Comparison of ENCODE assay signal across 18 cellular contexts in genomic region chr12:100295764-100296555, GRCh38. TPM values are rescaled to one million over a fixed set of nuclear protein-coding genes. Genes with fewer than 3 reads are reported as not detected.
DNase-seq lines count a peak whose midpoint lies in the region; TF ChIP-seq lines count a peak whose summit lies in the region.
"Had no signal": no experiment of that assay in that cellular context is flagged by ENCODE, and none has a peak within 500 bp of the region (broad histone marks: within the 10 kb centered on the region; RNA-seq: fewer than 3 reads in every experiment).

No MANE protein-coding gene starts in this region.

- H3K4me3 ChIP-seq in AG10803 (ENCODE audit: low read length) (no peak overlapping the region), HFF-Myc (replicated peaks; ENCODE audit: low read depth, low read length) (no peak overlapping the region), neuronal stem cell (ENCODE audit: low read length in 2 of 2) (no peak overlapping the region), hepatocyte (no peak overlapping the region)
- no peak overlapping the region for H3K4me3 ChIP-seq in CD8-positive, alpha-beta memory T cell (ENCODE audit: low read length)
- H3K4me3 ChIP-seq: BLaER1 treated with 17β-estradiol and CSF1 and Interleukin-3, amounts not matched to agents 10 nM and 100 nM; cardiac muscle cell; MG63; prostate gland had no signal

- no peak overlapping the region for H2BK5ac ChIP-seq in neuronal stem cell (ENCODE audit: low read length)

- H3K4me2 ChIP-seq in neuronal stem cell (ENCODE audit: insufficient read depth, low read length, poor library complexity, severe bottlenecking) (no peak overlapping the region), hepatocyte (no peak overlapping the region)
- H3K4me2 ChIP-seq: BLaER1 treated with 17β-estradiol and CSF1 and Interleukin-3, amounts not matched to agents 10 nM and 100 nM had no signal

- H4K91ac ChIP-seq in neuronal stem cell (ENCODE audit: low read depth, low read length, poor library complexity), result no peak overlapping the region

- H3K27ac Mint-ChIP-seq in brain (peak overlapping the region in 4 of 5 experiments; percentile 2 to 51 (median 18)), immature natural killer cell (peak overlapping the region in 4 of 6 donors; percentile 1 to 63 (median 20))
- peak overlapping the region in 3 of 8 donors; percentile 2 to 69 (median 10) for H3K27ac Mint-ChIP-seq in CD8-positive, alpha-beta memory T cell

- no peak overlapping the region for H3K14ac ChIP-seq in neuronal stem cell (ENCODE audit: low read length)

- H3K4me1 Mint-ChIP-seq in brain (no peaks in the 10 kb centered on the region), immature natural killer cell (no peaks in the 10 kb centered on the region)
- peaks cover 0 to 6% (median under 1%) of the 10 kb centered on the region in 3 donors for H3K4me1 Mint-ChIP-seq in CD8-positive, alpha-beta memory T cell

- POLR2A ChIA-PET in CD8-positive, alpha-beta memory T cell (lab: Charles Lee), result no interaction called here

- WGBS in neuronal stem cell (ENCODE audit: extremely low coverage in 2 of 2, insufficient read length in 2 of 2, insufficient replicate concordance in 1 of 2), 2 donors, result no CpG with 5 or more reads among the region's 4 CpGs
- WGBS in hepatocyte (ENCODE audit: low lambda C conversion rate, missing lambda C conversion rate), result 85% methylated on average over 3 of the region's 4 CpGs

- H3K9me3 ChIP-seq in neuronal stem cell (replicated peaks in 1 of 2; ENCODE audit: control insufficient read depth in 2 of 2, insufficient read depth in 1 of 2, low read depth in 1 of 2, low read length in 2 of 2) (peaks cover 2 to 15% of the 10 kb centered on the region in 2 donors), hepatocyte (ENCODE audit: low read depth) (no peaks in the 10 kb centered on the region)
- H3K9me3 ChIP-seq in CD8-positive, alpha-beta memory T cell (ENCODE audit: low read length), result no peaks in the 10 kb centered on the region
- H3K9me3 ChIP-seq: MG63, prostate gland had no signal

- TF ChIP-seq CTCF in AG10803 (conservative IDR thresholded peaks at IDR 0.05; ENCODE audit: low read length) (no peak), HFF-Myc (IDR thresholded peaks at IDR 0.05; ENCODE audit: low read depth, low read length, missing control alignments) (no peak), brain (conservative IDR thresholded peaks at IDR 0.05) (no peak), hepatocyte (IDR thresholded peaks at IDR 0.05; ENCODE audit: poor library complexity) (no peak)

- H3K27ac ChIP-seq in neuronal stem cell (replicated peaks; ENCODE audit: low read length) (no peak overlapping the region), hepatocyte (no peak overlapping the region)
- no peak overlapping the region for H3K27ac ChIP-seq in CD8-positive, alpha-beta memory T cell (ENCODE audit: low read depth, low read length)
- H3K27ac ChIP-seq: BLaER1 treated with 17β-estradiol and CSF1 and Interleukin-3, amounts not matched to agents 10 nM and 100 nM; cardiac muscle cell; prostate gland had no signal

- peaks cover 5% of the 10 kb centered on the region for H3K79me2 ChIP-seq in hepatocyte

- no peaks in the 10 kb centered on the region for H3K9me2 ChIP-seq in hepatocyte (replicated peaks; ENCODE audit: insufficient read depth)

- no peak overlapping the region for H2AK5ac ChIP-seq in neuronal stem cell (ENCODE audit: low read depth, low read length)

- peaks cover 6 to 72% of the 10 kb centered on the region in 2 donors for H3K36me3 ChIP-seq in neuronal stem cell (replicated peaks in 1 of 2; ENCODE audit: control insufficient read depth in 2 of 2, insufficient read depth in 2 of 2, low read length in 2 of 2)
- no peaks in the 10 kb centered on the region for H3K36me3 ChIP-seq in hepatocyte (replicated peaks; ENCODE audit: insufficient read depth, low read depth)
- peaks cover 23% of the 10 kb centered on the region for H3K36me3 ChIP-seq in CD8-positive, alpha-beta memory T cell (ENCODE audit: insufficient read depth, low read length)

- no peak overlapping the region for H2BK12ac ChIP-seq in neuronal stem cell (ENCODE audit: low read length)

- no peaks in the 10 kb centered on the region for H3K79me1 ChIP-seq in neuronal stem cell (ENCODE audit: low read depth, low read length)

- no peak overlapping the region for H2BK120ac ChIP-seq in neuronal stem cell (ENCODE audit: low read depth, low read length)

- H3K36me3 Mint-ChIP-seq in brain (peaks cover 79% of the 10 kb centered on the region), immature natural killer cell (peaks cover 21 to 33% (median 28%) of the 10 kb centered on the region in 3 donors)
- H3K36me3 Mint-ChIP-seq in CD8-positive, alpha-beta memory T cell, result peaks cover 29 to 60% (median 36%) of the 10 kb centered on the region in 3 donors

- no peak overlapping the region for H3K4ac ChIP-seq in neuronal stem cell (ENCODE audit: low read length)

- H3K27me3 Mint-ChIP-seq in brain (peaks cover 3% of the 10 kb centered on the region), immature natural killer cell (ENCODE audit: low read depth in 3 of 3) (peaks cover 0 to 1% (median 0%) of the 10 kb centered on the region in 3 donors)
- H3K27me3 Mint-ChIP-seq in CD8-positive, alpha-beta memory T cell, result no peaks in the 10 kb centered on the region

- H3K27me3 ChIP-seq in neuronal stem cell (ENCODE audit: control insufficient read depth in 3 of 3, insufficient read depth in 3 of 3, low read depth in 1 of 3, low read length in 3 of 3), result no peaks in the 10 kb centered on the region
- H3K27me3 ChIP-seq in hepatocyte, result no peaks in the 10 kb centered on the region
- H3K27me3 ChIP-seq in CD8-positive, alpha-beta memory T cell (ENCODE audit: insufficient read depth, low read length, poor library complexity, severe bottlenecking), result no peaks in the 10 kb centered on the region
- H3K27me3 ChIP-seq: BLaER1 treated with 17β-estradiol and CSF1 and Interleukin-3, amounts not matched to agents 10 nM and 100 nM; cardiac muscle cell; MG63 had no signal

- no peak overlapping the region for H2BK15ac ChIP-seq in neuronal stem cell (ENCODE audit: low read length)

- H3K9ac ChIP-seq in neuronal stem cell (ENCODE audit: low read depth, low read length, poor library complexity), result no peak overlapping the region
- H3K9ac ChIP-seq: BLaER1 treated with 17β-estradiol and CSF1 and Interleukin-3, amounts not matched to agents 10 nM and 100 nM had no signal

- DNase-seq in AG10803 (ENCODE audit: low read depth), result peak; percentile 20
- peak; percentile 1 for DNase-seq in HFF-Myc (ENCODE audit: extremely low read depth, low read depth)
- DNase-seq in immature natural killer cell, result no peak
- DNase-seq in NCI-H146 treated with DMSO at 0.1 percent for 48 hours (lab: John Stamatoyannopoulos, UW; ENCODE audit: unreplicated experiment), result no peak
- DNase-seq in neuronal stem cell (ENCODE audit: low spot score), result no peak
- DNase-seq in hepatocyte (ENCODE audit: low spot score), result no peak
- DNase-seq in CD8-positive, alpha-beta memory T cell, result no peak
- DNase-seq: activated gamma-delta T cell; DND-41; head of caudate nucleus; MG63; NCI-H2081; NK-92 treated with Interleukin-12 subunit alpha and Interleukin-12 subunit beta, amount 100 ng/mL, for 24 hours; stimulated activated CD4-positive, alpha-beta T cell treated with anti-CD3 and anti-CD28 coated beads, Interleukin-15, amount 100 ng/mL, for 24 hours had no signal

- CTCF ChIA-PET in CD8-positive, alpha-beta memory T cell (lab: Charles Lee), result no interaction called here

- no peaks in the 10 kb centered on the region for H4K20me1 ChIP-seq in hepatocyte (ENCODE audit: insufficient read depth, poor library complexity, severe bottlenecking)

- H3K4me1 ChIP-seq in neuronal stem cell (ENCODE audit: control insufficient read depth in 2 of 2, insufficient read depth in 1 of 2, low read depth in 1 of 2, low read length in 2 of 2) (no peaks in the 10 kb centered on the region), hepatocyte (ENCODE audit: insufficient read depth) (no peaks in the 10 kb centered on the region)
- H3K4me1 ChIP-seq in CD8-positive, alpha-beta memory T cell (ENCODE audit: insufficient read depth, low read length), result no peaks in the 10 kb centered on the region
- H3K4me1 ChIP-seq: BLaER1 treated with 17β-estradiol and CSF1 and Interleukin-3, amounts not matched to agents 10 nM and 100 nM; prostate gland had no signal

- no peak overlapping the region for H3K23ac ChIP-seq in neuronal stem cell (ENCODE audit: low read depth, low read length, poor library complexity)

- H2AFZ ChIP-seq in neuronal stem cell (ENCODE audit: low read length) (no peak overlapping the region), hepatocyte (no peak overlapping the region)

- peaks cover 15 to 31% (median 23%) of the 10 kb centered on the region in 5 experiments for H3K9me3 Mint-ChIP-seq in brain
- no peaks in the 10 kb centered on the region for H3K9me3 Mint-ChIP-seq in immature natural killer cell
- H3K9me3 Mint-ChIP-seq in CD8-positive, alpha-beta memory T cell, result peaks cover 0 to 14% (median 3%) of the 10 kb centered on the region in 5 donors

- no peak overlapping the region for H3K4me3 Mint-ChIP-seq in brain
- H3K4me3 Mint-ChIP-seq in immature natural killer cell, result no peak overlapping the region
- no peak overlapping the region for H3K4me3 Mint-ChIP-seq in CD8-positive, alpha-beta memory T cell

- no peak overlapping the region for H4K8ac ChIP-seq in neuronal stem cell (ENCODE audit: low read depth, low read length)

- H3K18ac ChIP-seq in neuronal stem cell (ENCODE audit: low read length), result no peak overlapping the region

RNA-seq across cellular contexts. Expression of gene SCYL2, which starts 29.0 kb away (rescaled TPM):
- polyA plus RNA-seq in brain (ENCODE audit: insufficient read depth, low read depth, low replicate concordance) (11.1 TPM), immature natural killer cell (10 to 100 TPM; 25.3 to 34.3 (median 29.9) TPM), hepatocyte (17.2 and 18.0 TPM in 2 replicates)
- 30.6 TPM for polyA plus RNA-seq in neuronal stem cell (2013, experiment 1 of 2)
- 30.2 TPM for polyA plus RNA-seq in neuronal stem cell (2013, experiment 2 of 2)
- total RNA-seq in hepatocyte, result 55.0 and 74.5 TPM in 2 replicates
- 10 to 100 TPM; 31.8 to 40.1 TPM for total RNA-seq in CD8-positive, alpha-beta memory T cell
- polyA plus RNA-seq in CD8-positive, alpha-beta memory T cell, result 18.8 TPM

RNA-seq across cellular contexts. Expression of gene DEPDC4, which starts 29.1 kb away (rescaled TPM):
- polyA plus RNA-seq in brain (ENCODE audit: insufficient read depth, low read depth, low replicate concordance), result 1.0 TPM
- polyA plus RNA-seq in immature natural killer cell, result under 1 TPM in 1 of 3 donors, not detected in 2; 0.29 TPM
- polyA plus RNA-seq in neuronal stem cell (2013, experiment 1 of 2), result 6.5 TPM
- 7.0 TPM for polyA plus RNA-seq in neuronal stem cell (2013, experiment 2 of 2)
- total RNA-seq in hepatocyte, result 1.3 and 4.8 TPM in 2 replicates
- polyA plus RNA-seq in hepatocyte, result 0.69 and 3.3 TPM in 2 replicates
- total RNA-seq in CD8-positive, alpha-beta memory T cell, result 1 to 10 TPM; 1.2 to 1.4 TPM
- not detected for polyA plus RNA-seq in CD8-positive, alpha-beta memory T cell

Comparison
In these comparisons a context has a peak if more than half of its experiments do, and no peak if none do; other contexts are left out.
1. DNase-seq: peak in AG10803 (single experiment) and HFF-Myc (single experiment); none in immature natural killer cell (0 of 3), NCI-H146 treated with DMSO at 0.1 percent for 48 hours (single experiment), neuronal stem cell (single experiment), hepatocyte (single experiment) and CD8-positive, alpha-beta memory T cell (0 of 5).